8 cellular contexts compared by ENCODE assay signal in the genomic region with DNA sequence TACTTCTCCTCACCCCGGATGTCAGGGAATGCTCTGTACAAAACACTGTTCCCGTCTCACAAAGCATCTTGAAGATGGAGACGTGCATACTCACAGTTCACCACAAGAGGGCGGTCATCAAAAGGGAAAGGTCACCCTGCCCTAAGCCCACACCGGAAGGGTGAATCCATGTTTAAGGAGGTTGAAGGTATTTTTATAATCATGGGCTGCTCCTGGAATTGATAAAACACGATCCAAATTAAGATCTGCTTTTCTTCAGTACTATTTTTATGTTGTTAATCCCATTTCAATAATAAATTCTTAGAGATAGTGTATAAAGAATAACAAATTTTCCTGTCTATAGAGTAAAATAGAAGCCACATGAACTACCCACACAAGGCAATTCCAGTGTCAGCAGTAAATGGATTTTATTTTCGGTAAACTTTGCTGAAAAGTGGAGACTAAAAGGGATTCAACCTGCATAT.
DNase-seq lines count a peak whose midpoint lies in the region; ATAC-seq, FAIRE-seq and TF ChIP-seq lines count a peak whose summit lies in the region.

No MANE protein-coding gene starts in this region.

- no peaks in the 10 kb centered on the region for H3K36me3 Mint-ChIP-seq in WTC11

- no peak overlapping the region for H3K9ac ChIP-seq in kidney (ENCODE audit: low read length in 2 of 2)

- no peaks in the 10 kb centered on the region for H3K36me3 ChIP-seq in kidney (ENCODE audit: control insufficient read depth in 1 of 2, insufficient read depth in 2 of 2, low read length in 2 of 2)

- TF ChIP-seq CTCF in AG09319 (IDR thresholded peaks at IDR 0.05; ENCODE audit: low read depth, low read length) = peak; percentile 84
- peak; percentile 85 for TF ChIP-seq CTCF in WTC11 (IDR thresholded peaks at IDR 0.05)
- peak; percentile 83 for TF ChIP-seq CTCF in cardiac fibroblast (IDR thresholded peaks at IDR 0.05; ENCODE audit: low read depth, low read length)
- TF ChIP-seq CTCF in kidney (IDR thresholded peaks at IDR 0.05; ENCODE audit: borderline replicate concordance, extremely low read depth, insufficient read depth) = peak; percentile 85

- peak; percentile 49 for DNase-seq in AG09319 (ENCODE audit: extremely low read depth, low read depth)
- peak; percentile 88 for DNase-seq in NCI-H2227 (lab: John Stamatoyannopoulos, UW; ENCODE audit: unreplicated experiment)
- peak; percentile 87 for DNase-seq in WTC11 (ENCODE audit: low spot score)
- DNase-seq in cardiac fibroblast (ENCODE audit: low read depth in 2 of 2) = peak; percentile 89 to 90
- no peak for DNase-seq in kidney
- peak; percentile 84 for DNase-seq in stimulated activated CD4-positive, alpha-beta T cell treated with anti-CD3 and anti-CD28 coated beads, Interleukin-2, amount 100 ng/mL, for 24 hours

- POLR2A ChIA-PET in WTC11 (lab: Charles Lee) = no interaction called here

- CTCF ChIA-PET in WTC11 (lab: Charles Lee) = no interaction called here

- H3K9me3 ChIP-seq in kidney (ENCODE audit: control insufficient read depth in 1 of 2, low read length in 2 of 2) = no peaks in the 10 kb centered on the region

- H3K4me3 ChIP-seq in cardiac fibroblast (replicated peaks in 1 of 2; ENCODE audit: low read depth in 2 of 2, low read length in 2 of 2) (no peak overlapping the region), kidney (ENCODE audit: low read length in 2 of 2) (no peak overlapping the region)

- no peak overlapping the region for H3K27ac ChIP-seq in kidney (ENCODE audit: low read depth in 2 of 2, low read length in 2 of 2)

- peaks cover 5% of the 10 kb centered on the region; the same call in 1 of the 2 replicates for H3K9me3 Mint-ChIP-seq in WTC11

- no peak overlapping the region for H3K4me3 Mint-ChIP-seq in WTC11

- peak; percentile 83 for FAIRE-seq in kidney (lab: Jason Lieb, UNC)

- H3K4me1 ChIP-seq in kidney (ENCODE audit: control insufficient read depth in 1 of 2, insufficient read depth in 1 of 2, low read depth in 1 of 2, low read length in 2 of 2) = no peaks in the 10 kb centered on the region

- no peaks in the 10 kb centered on the region; the same call in 1 of the 2 replicates for H3K4me1 Mint-ChIP-seq in WTC11

- ATAC-seq in GM18907 (IDR thresholded peaks at IDR 0.05; ENCODE audit: unreplicated experiment) (peak; percentile 93), HG03139 (IDR thresholded peaks at IDR 0.05; ENCODE audit: unreplicated experiment) (peak; percentile 81), WTC11 (peak; percentile 99)

- intact Hi-C loops in kidney (cut with DNase I) = loop anchor here (5.0 kb wide), 1 partner anchor 236 kb away; no protein-coding TSS in a partner anchor

- no peak overlapping the region for H3K27ac Mint-ChIP-seq in WTC11

- H3K27me3 Mint-ChIP-seq in WTC11 (ENCODE audit: low read depth) = no peaks in the 10 kb centered on the region

TF ChIP-seq in WTC11, 78 proteins besides CTCF, POLR2A, EP300 and RAD21:
- no peak for TF ChIP-seq CBFB (CRISPR knock-in tag; IDR thresholded peaks at IDR 0.05; ENCODE audit: low read depth)
- TF ChIP-seq, protein P1, sequence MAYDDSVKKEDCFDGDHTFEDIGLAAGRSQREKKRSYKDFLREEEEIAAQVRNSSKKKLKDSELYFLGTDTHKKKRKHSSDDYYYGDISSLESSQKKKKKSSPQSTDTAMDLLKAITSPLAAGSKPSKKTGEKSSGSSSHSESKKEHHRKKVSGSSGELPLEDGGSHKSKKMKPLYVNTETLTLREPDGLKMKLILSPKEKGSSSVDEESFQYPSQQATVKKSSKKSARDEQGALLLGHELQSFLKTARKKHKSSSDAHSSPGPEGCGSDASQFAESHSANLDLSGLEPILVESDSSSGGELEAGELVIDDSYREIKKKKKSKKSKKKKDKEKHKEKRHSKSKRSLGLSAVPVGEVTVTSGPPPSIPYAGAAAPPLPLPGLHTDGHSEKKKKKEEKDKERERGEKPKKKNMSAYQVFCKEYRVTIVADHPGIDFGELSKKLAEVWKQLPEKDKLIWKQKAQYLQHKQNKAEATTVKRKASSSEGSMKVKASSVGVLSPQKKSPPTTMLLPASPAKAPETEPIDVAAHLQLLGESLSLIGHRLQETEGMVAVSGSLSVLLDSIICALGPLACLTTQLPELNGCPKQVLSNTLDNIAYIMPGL (CRISPR knock-in tag; IDR thresholded peaks at IDR 0.05) = peak; percentile 23; the same call in 1 of the 2 replicates
